In genomic region chr12:47277071-47277408, GRCh38 we compare ENCODE assay signal across 8 cellular contexts.
A peak's percentile ranks its signal among the peaks of the same experiment; 100 is the strongest.
DNase-seq lines count a peak whose midpoint lies in the region; ATAC-seq, FAIRE-seq and TF ChIP-seq lines count a peak whose summit lies in the region.
"Had no signal": no experiment of that assay in that cellular context is flagged by ENCODE, and none has a peak within 500 bp of the region (broad histone marks: within the 10 kb centered on the region; RNA-seq: fewer than 3 reads in every experiment).

No MANE protein-coding gene starts in this region.

- peaks cover 52% of the 10 kb centered on the region for H3K4me1 Mint-ChIP-seq in stimulated activated effector memory CD8-positive, alpha-beta T cell treated with anti-CD3 and anti-CD28 coated beads, Interleukin-12 subunit alpha, Interleukin-12 subunit beta, amount 100 ng/mL, for 72 hours

- peak; percentile 26 for TF ChIP-seq POLR2A in erythroblast (IDR thresholded peaks at IDR 0.05; ENCODE audit: low read length)

- H3K9me3 ChIP-seq in OCI-LY3 (ENCODE audit: insufficient read depth, low read length) = no peaks in the 10 kb centered on the region

- no peaks in the 10 kb centered on the region for H3K36me3 ChIP-seq in OCI-LY3 (replicated peaks; ENCODE audit: low read depth, low read length)

- H3K27me3 ChIP-seq in OCI-LY3 (ENCODE audit: low read depth, low read length) = no peaks in the 10 kb centered on the region

- no peak overlapping the region for H3K27ac ChIP-seq in OCI-LY3 (ENCODE audit: low read length)

- ATAC-seq in GM19455 (IDR thresholded peaks at IDR 0.05; ENCODE audit: unreplicated experiment) = peak; percentile 22
- no peak for ATAC-seq in stimulated activated effector memory CD8-positive, alpha-beta T cell treated with anti-CD3 and anti-CD28 coated beads, Interleukin-12 subunit alpha, Interleukin-12 subunit beta, amount 100 ng/mL, for 72 hours
- ATAC-seq in activated CD4-positive, CD25-positive, alpha-beta regulatory T cell treated with anti-CD3 and anti-CD28 coated beads, Interleukin-2, amount 50 U/mL, for 24 hours = no peak

- H3K9me3 Mint-ChIP-seq in stimulated activated effector memory CD8-positive, alpha-beta T cell treated with anti-CD3 and anti-CD28 coated beads, Interleukin-12 subunit alpha, Interleukin-12 subunit beta, amount 100 ng/mL, for 72 hours = no peaks in the 10 kb centered on the region

- no peak overlapping the region for H3K9ac ChIP-seq in OCI-LY3 (ENCODE audit: low read length)

- H3K27ac Mint-ChIP-seq in stimulated activated effector memory CD8-positive, alpha-beta T cell treated with anti-CD3 and anti-CD28 coated beads, Interleukin-12 subunit alpha, Interleukin-12 subunit beta, amount 100 ng/mL, for 72 hours = peak overlapping the region; percentile 91

- 0 out of 2 replicates have a peak overlapping the region, but pooled peaks have one; percentile 4 for H3K4me2 ChIP-seq in OCI-LY3 (ENCODE audit: low read length)

- DNase-seq in erythroblast (lab: John Stamatoyannopoulos, UW) = peak in 1 of 2 experiments; percentile 64
- DNase-seq in stimulated activated effector memory CD8-positive, alpha-beta T cell treated with anti-CD3 and anti-CD28 coated beads, Interleukin-12 subunit alpha, Interleukin-12 subunit beta, amount 100 ng/mL, for 72 hours (ENCODE audit: low spot score in 2 of 2) = no peak
- no peak for DNase-seq in RCC 7860 (ENCODE audit: low spot score)
- DNase-seq in GM20000 (ENCODE audit: low spot score) = no peak

- H3K36me3 Mint-ChIP-seq in stimulated activated effector memory CD8-positive, alpha-beta T cell treated with anti-CD3 and anti-CD28 coated beads, Interleukin-12 subunit alpha, Interleukin-12 subunit beta, amount 100 ng/mL, for 72 hours = no peaks in the 10 kb centered on the region

- TF ChIP-seq CTCF in OCI-LY3 (IDR thresholded peaks at IDR 0.05; ENCODE audit: low read depth, low read length) (no peak), GM20000 (IDR thresholded peaks at IDR 0.05; ENCODE audit: extremely low read depth, missing control alignments) (no peak)

- H3K4me3 ChIP-seq in OCI-LY3 (ENCODE audit: low read length) = no peak overlapping the region

- peak overlapping the region; percentile 49 for H3K4me3 Mint-ChIP-seq in stimulated activated effector memory CD8-positive, alpha-beta T cell treated with anti-CD3 and anti-CD28 coated beads, Interleukin-12 subunit alpha, Interleukin-12 subunit beta, amount 100 ng/mL, for 72 hours

- H4K20me1 ChIP-seq in OCI-LY3 (ENCODE audit: insufficient read depth, low read length) = no peaks in the 10 kb centered on the region

- no peak for FAIRE-seq in RCC 7860 (lab: Jason Lieb, UNC)
- FAIRE-seq: GM12891 had no signal

- 0 out of 2 replicates have a peak overlapping the region, but pooled peaks have one; percentile 84 for H2AFZ ChIP-seq in OCI-LY3 (ENCODE audit: low read depth, low read length)

- peaks cover 31% of the 10 kb centered on the region for H3K4me1 ChIP-seq in OCI-LY3 (ENCODE audit: low read length)

- no peaks in the 10 kb centered on the region for H3K79me2 ChIP-seq in OCI-LY3 (ENCODE audit: low read length)
